16 cellular contexts compared by ENCODE assay signal in the genomic region with DNA sequence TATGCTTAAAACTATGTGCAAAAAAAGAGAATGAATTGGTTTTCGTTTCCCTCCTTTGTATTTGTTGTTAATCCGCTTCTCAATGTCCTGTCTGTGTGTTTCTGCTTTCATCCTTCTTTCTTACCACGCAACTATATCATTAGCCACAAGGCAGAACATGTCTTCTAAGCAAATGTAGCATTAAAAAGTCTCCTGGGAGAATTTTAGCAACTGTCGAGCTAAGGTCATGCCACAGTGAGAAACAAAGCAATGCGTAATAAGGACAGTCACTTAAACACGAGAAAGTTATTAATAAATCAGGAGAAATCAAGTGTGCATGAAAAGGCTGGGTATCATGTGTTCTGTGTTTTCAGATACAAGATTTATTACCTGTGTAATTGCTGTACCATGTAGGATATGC.
DNase-seq lines count a peak whose midpoint lies in the region; ATAC-seq and TF ChIP-seq lines count a peak whose summit lies in the region.
"Had no signal": no experiment of that assay in that cellular context is flagged by ENCODE, and none has a peak within 500 bp of the region (broad histone marks: within the 10 kb centered on the region; RNA-seq: fewer than 3 reads in every experiment).

No MANE protein-coding gene starts in this region.

- TF ChIP-seq EP300 in transverse colon (IDR thresholded peaks at IDR 0.05; ENCODE audit: low read depth): no peak

- H3K9me3 ChIP-seq in transverse colon: no peaks in the 10 kb centered on the region
- H3K9me3 ChIP-seq: BLaER1 treated with 17β-estradiol and CSF1 and Interleukin-3, amounts not matched to agents 10 nM and 100 nM had no signal

- DNase-seq in NCI-H1417 (lab: John Stamatoyannopoulos, UW): peak in 2 of 3 experiments; percentile 31 to 39
- no peak for DNase-seq in NCI-H1417 treated with DMSO at 0.1 percent for 48 hours (lab: John Stamatoyannopoulos, UW)
- DNase-seq in LHCN-M2 (ENCODE audit: low read depth): peak; percentile 10
- peak; percentile 21 for DNase-seq in NCI-H69 (lab: John Stamatoyannopoulos, UW)
- no peak for DNase-seq in glutamatergic neuron
- DNase-seq in transverse colon: no peak
- DNase-seq in chondrocyte (ENCODE audit: low spot score): no peak
- DNase-seq: Calu3; CD4-positive, alpha-beta T cell; DMS 273 treated with DMSO at 0.1 percent for 48 hours; GM23248 had no signal

- no peak for ATAC-seq in HG03342 (IDR thresholded peaks at IDR 0.05; ENCODE audit: unreplicated experiment)
- ATAC-seq: GM12878, HCT116 had no signal

- no peak overlapping the region for H3K27ac ChIP-seq in transverse colon
- H3K27ac ChIP-seq: 22Rv1; BLaER1 treated with 17β-estradiol and CSF1 and Interleukin-3, amounts not matched to agents 10 nM and 100 nM; GM23248 had no signal

- intact Hi-C loops in transverse colon (cut with DNase I; ENCODE audit: low total_unique reads): no loop called here

- H3K4me3 Mint-ChIP-seq in glutamatergic neuron (ENCODE audit: unreplicated experiment) (peak overlapping the region; percentile 17), chondrocyte (ENCODE audit: unreplicated experiment) (no peak overlapping the region)
- H3K4me3 Mint-ChIP-seq: CD4-positive, alpha-beta T cell had no signal

- no peaks in the 10 kb centered on the region for H3K36me3 ChIP-seq in transverse colon
- H3K36me3 ChIP-seq: BLaER1 treated with 17β-estradiol and CSF1 and Interleukin-3, amounts not matched to agents 10 nM and 100 nM had no signal

- H3K4me1 Mint-ChIP-seq in glutamatergic neuron (ENCODE audit: low read depth, unreplicated experiment) (peaks cover 16% of the 10 kb centered on the region), chondrocyte (ENCODE audit: low read depth) (no peaks in the 10 kb centered on the region)

- no peaks in the 10 kb centered on the region for H3K4me1 ChIP-seq in transverse colon

- no peak for TF ChIP-seq POLR2A in transverse colon (IDR thresholded peaks at IDR 0.05)

- H3K27ac Mint-ChIP-seq in glutamatergic neuron (ENCODE audit: unreplicated experiment) (peak overlapping the region; percentile 31), chondrocyte (ENCODE audit: unreplicated experiment) (no peak overlapping the region)
- H3K27ac Mint-ChIP-seq: CD4-positive, alpha-beta T cell had no signal

- in situ Hi-C loops in transverse colon (cut with MboI; ENCODE audit: low pct_ligation_motif_present in 1 of 4, low pct_unique_long_range_greater_than_20kb in 1 of 4, low sequenced_read_pairs in 3 of 4): no loop called here

- H3K27me3 Mint-ChIP-seq in glutamatergic neuron (ENCODE audit: unreplicated experiment): no peaks in the 10 kb centered on the region
- H3K27me3 Mint-ChIP-seq in chondrocyte (ENCODE audit: low read depth): no peaks in the 10 kb centered on the region
- H3K27me3 Mint-ChIP-seq: CD4-positive, alpha-beta T cell had no signal

- H3K36me3 Mint-ChIP-seq in glutamatergic neuron (ENCODE audit: unreplicated experiment) (no peaks in the 10 kb centered on the region), chondrocyte (ENCODE audit: low read depth) (no peaks in the 10 kb centered on the region)

- no peak overlapping the region for H3K4me3 ChIP-seq in transverse colon
- H3K4me3 ChIP-seq: BLaER1 treated with 17β-estradiol and CSF1 and Interleukin-3, amounts not matched to agents 10 nM and 100 nM; GM12878; GM23248 had no signal

- no peaks in the 10 kb centered on the region for H3K9me3 Mint-ChIP-seq in glutamatergic neuron (ENCODE audit: unreplicated experiment)
- H3K9me3 Mint-ChIP-seq in chondrocyte (ENCODE audit: low read depth): no peaks in the 10 kb centered on the region

- peak; percentile 13 for TF ChIP-seq CTCF in glutamatergic neuron (IDR thresholded peaks at IDR 0.05; ENCODE audit: partially characterized antibody, unreplicated experiment)
- TF ChIP-seq CTCF in transverse colon (IDR thresholded peaks at IDR 0.05): no peak
- TF ChIP-seq CTCF in chondrocyte (IDR thresholded peaks at IDR 0.05): no peak

- 66 to 72% methylated on average over 6 of the region's 6 CpGs for WGBS in transverse colon (ENCODE audit: low coverage in 1 of 2), 2 donors

- no peaks in the 10 kb centered on the region for H3K27me3 ChIP-seq in transverse colon
- H3K27me3 ChIP-seq: BLaER1 treated with 17β-estradiol and CSF1 and Interleukin-3, amounts not matched to agents 10 nM and 100 nM had no signal

Comparison
In these comparisons a context has a peak if more than half of its experiments do, and no peak if none do; other contexts are left out.
1. DNase-seq: peak in NCI-H1417 (2 of 3), LHCN-M2 (single experiment) and NCI-H69 (single experiment); none in NCI-H1417 treated with DMSO at 0.1 percent for 48 hours (single experiment), glutamatergic neuron (single experiment), transverse colon (single experiment) and chondrocyte (single experiment).